ENCODE assay signal across 8 cellular contexts in the genomic region with DNA sequence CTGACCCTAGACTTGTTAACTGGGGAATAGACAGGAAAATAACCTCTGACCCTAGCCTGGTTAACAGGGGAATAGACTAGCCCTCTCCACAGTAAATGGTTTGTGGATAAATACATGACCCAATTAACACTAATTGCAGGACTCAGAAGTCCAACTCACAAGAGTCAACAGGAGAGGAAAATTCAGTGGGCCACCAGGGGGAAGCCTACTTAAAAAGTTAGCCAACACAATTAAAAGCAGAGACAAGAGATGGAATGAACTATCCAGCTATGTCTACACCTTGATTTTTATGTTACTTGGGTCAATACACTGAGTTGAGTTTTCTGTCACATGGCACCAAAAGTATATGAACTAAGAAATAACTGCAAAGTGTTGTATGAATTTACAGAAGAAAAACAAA.
DNase-seq lines count a peak whose midpoint lies in the region; ATAC-seq and TF ChIP-seq lines count a peak whose summit lies in the region.

No MANE protein-coding gene starts in this region.

- peak; percentile 84 for ATAC-seq in GM19035 (IDR thresholded peaks at IDR 0.05; ENCODE audit: unreplicated experiment)
- peak; percentile 35 for ATAC-seq in activated T-helper 17 cell treated with anti-CD3 and anti-CD28 coated beads, Interleukin-2, amount 50 U/mL, for 72 hours (replicated peaks)

- H3K4me3 Mint-ChIP-seq in activated T-helper 17 cell treated with anti-CD3 and anti-CD28 coated beads, Interleukin-2, amount 50 U/mL, for 72 hours = no peak overlapping the region

- DNase-seq in Ammon's horn (ENCODE audit: low spot score) (peak; percentile 20), NCI-H146 treated with DMSO at 0.1 percent for 48 hours (lab: John Stamatoyannopoulos, UW; ENCODE audit: unreplicated experiment) (peak; percentile 3), hepatocyte (ENCODE audit: low spot score) (peak; percentile 14), NCI-H2227 (lab: John Stamatoyannopoulos, UW; ENCODE audit: unreplicated experiment) (no peak), caudate nucleus (lab: John Stamatoyannopoulos, UW) (no peak)
- peak; percentile 12 to 56 (median 42) for DNase-seq in stimulated activated CD4-positive, alpha-beta T cell treated with anti-CD3 and anti-CD28 coated beads, TNF-alpha, amount 100 ng/mL, for 4 hours (ENCODE audit: low read depth in 3 of 3)

- no peak overlapping the region for H3K4me3 ChIP-seq in hepatocyte

- H2AFZ ChIP-seq in hepatocyte = no peak overlapping the region

- H3K4me2 ChIP-seq in hepatocyte = no peak overlapping the region

- H3K27ac Mint-ChIP-seq in activated T-helper 17 cell treated with anti-CD3 and anti-CD28 coated beads, Interleukin-2, amount 50 U/mL, for 72 hours = no peak overlapping the region

- H3K36me3 Mint-ChIP-seq in activated T-helper 17 cell treated with anti-CD3 and anti-CD28 coated beads, Interleukin-2, amount 50 U/mL, for 72 hours (ENCODE audit: low read depth) = no peaks in the 10 kb centered on the region

- H3K79me2 ChIP-seq in hepatocyte = no peaks in the 10 kb centered on the region

- H3K4me1 Mint-ChIP-seq in activated T-helper 17 cell treated with anti-CD3 and anti-CD28 coated beads, Interleukin-2, amount 50 U/mL, for 72 hours = peaks cover 10% of the 10 kb centered on the region

- H3K27me3 ChIP-seq in hepatocyte = no peaks in the 10 kb centered on the region

- H3K9me2 ChIP-seq in hepatocyte (replicated peaks; ENCODE audit: insufficient read depth) = no peaks in the 10 kb centered on the region

- no peaks in the 10 kb centered on the region for H3K4me1 ChIP-seq in hepatocyte (ENCODE audit: insufficient read depth)

- H3K36me3 ChIP-seq in hepatocyte (replicated peaks; ENCODE audit: insufficient read depth, low read depth) = no peaks in the 10 kb centered on the region

- H4K20me1 ChIP-seq in hepatocyte (ENCODE audit: insufficient read depth, poor library complexity, severe bottlenecking) = no peaks in the 10 kb centered on the region

- no peak overlapping the region for H3K27ac ChIP-seq in hepatocyte
- H3K27ac ChIP-seq in caudate nucleus (ENCODE audit: low read depth, low read length) = no peak overlapping the region

- TF ChIP-seq CTCF in hepatocyte (IDR thresholded peaks at IDR 0.05; ENCODE audit: poor library complexity) = peak; percentile 28

- no peaks in the 10 kb centered on the region for H3K9me3 Mint-ChIP-seq in activated T-helper 17 cell treated with anti-CD3 and anti-CD28 coated beads, Interleukin-2, amount 50 U/mL, for 72 hours

- no peaks in the 10 kb centered on the region for H3K9me3 ChIP-seq in hepatocyte (ENCODE audit: low read depth)

- H3K27me3 Mint-ChIP-seq in activated T-helper 17 cell treated with anti-CD3 and anti-CD28 coated beads, Interleukin-2, amount 50 U/mL, for 72 hours = no peaks in the 10 kb centered on the region

Comparison
In these comparisons a context has a peak if more than half of its experiments do, and no peak if none do; other contexts are left out.
1. DNase-seq: peak in Ammon's horn (single experiment), NCI-H146 treated with DMSO at 0.1 percent for 48 hours (single experiment), hepatocyte (single experiment) and stimulated activated CD4-positive, alpha-beta T cell treated with anti-CD3 and anti-CD28 coated beads, TNF-alpha, amount 100 ng/mL, for 4 hours (3 of 3); none in NCI-H2227 (single experiment) and caudate nucleus (0 of 61).